Comparison of ENCODE assay signal across 2 cellular contexts in the genomic region with DNA sequence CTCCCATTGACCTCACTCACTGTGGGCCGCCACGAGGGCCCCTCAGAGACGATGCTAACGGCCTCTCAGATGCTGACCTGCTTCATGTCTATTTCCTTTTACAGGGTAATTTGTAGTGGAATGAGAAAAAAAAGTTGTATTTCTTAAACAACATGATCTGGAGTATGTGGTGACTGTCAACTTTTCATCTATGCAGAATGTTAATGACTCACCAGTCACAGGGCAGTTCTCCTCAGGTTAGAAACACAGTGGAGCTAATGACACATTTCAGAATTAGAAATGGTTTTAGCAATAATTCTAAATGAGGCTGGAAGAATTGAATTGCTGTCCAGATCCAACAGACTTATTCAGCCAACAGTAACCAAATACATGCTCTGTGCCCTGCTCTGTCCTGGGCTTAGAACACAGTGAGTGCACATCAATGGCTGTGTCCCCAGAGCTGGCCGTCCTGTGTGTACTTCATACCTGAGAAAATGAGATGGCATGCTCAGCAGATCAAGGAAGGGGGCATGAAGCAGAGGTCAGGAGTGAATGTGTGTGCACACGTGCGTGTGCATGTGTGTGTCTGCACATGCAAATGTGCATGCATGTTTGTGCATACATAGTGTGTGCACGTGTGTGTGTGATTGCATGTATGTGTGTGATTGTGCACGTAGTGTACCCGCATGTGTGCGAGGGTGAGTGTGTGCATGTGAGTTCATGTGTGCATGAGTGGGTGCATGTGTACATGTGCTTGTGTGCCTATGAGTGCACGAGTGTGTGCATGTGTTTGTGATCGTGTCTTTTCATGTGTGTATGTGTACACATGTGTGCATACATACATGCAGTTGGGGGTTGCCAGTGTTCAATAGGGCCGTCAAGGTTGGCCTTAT.
TF ChIP-seq lines count a peak whose summit lies in the region.

No MANE protein-coding gene starts in this region.

TF ChIP-seq in HEK293, 187 proteins besides CTCF, POLR2A, EP300 and RAD21:
- no peak for TF ChIP-seq ZNF623 (tag by site-specific recombination; IDR thresholded peaks at IDR 0.05)
- TF ChIP-seq, protein P1, sequence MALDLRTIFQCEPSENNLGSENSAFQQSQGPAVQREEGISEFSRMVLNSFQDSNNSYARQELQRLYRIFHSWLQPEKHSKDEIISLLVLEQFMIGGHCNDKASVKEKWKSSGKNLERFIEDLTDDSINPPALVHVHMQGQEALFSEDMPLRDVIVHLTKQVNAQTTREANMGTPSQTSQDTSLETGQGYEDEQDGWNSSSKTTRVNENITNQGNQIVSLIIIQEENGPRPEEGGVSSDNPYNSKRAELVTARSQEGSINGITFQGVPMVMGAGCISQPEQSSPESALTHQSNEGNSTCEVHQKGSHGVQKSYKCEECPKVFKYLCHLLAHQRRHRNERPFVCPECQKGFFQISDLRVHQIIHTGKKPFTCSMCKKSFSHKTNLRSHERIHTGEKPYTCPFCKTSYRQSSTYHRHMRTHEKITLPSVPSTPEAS (tag by site-specific recombination; IDR thresholded peaks at IDR 0.05) = peak; percentile 37; the same call in 1 of the 2 replicates
- TF ChIP-seq ZNF211 (tag by site-specific recombination; IDR thresholded peaks at IDR 0.05; ENCODE audit: low read depth) = no peak

TF ChIP-seq in K562, 482 proteins besides CTCF, POLR2A, EP300 and RAD21:
- TF ChIP-seq IRF2 (CRISPR knock-in tag; IDR thresholded peaks at IDR 0.05) (0 out of 2 replicates have a peak, but pooled peaks have one; percentile 35), KDM1A (IDR thresholded peaks at IDR 0.05) (0 out of 4 replicates have a peak, but pooled peaks of 1 of the 2 experiments have one; percentile 45), MEF2D (tag; conservative IDR thresholded peaks at IDR 0.05; ENCODE audit: low read depth) (no peak)
TF ChIP-seq in K562: peak in this region for 2.
